In genomic region chr3:160409812-160410610, GRCh38 we compare ENCODE assay signal across 27 cellular contexts. TPM values are rescaled to one million over a fixed set of nuclear protein-coding genes. Genes with fewer than 3 reads are reported as not detected.
DNase-seq lines count a peak whose midpoint lies in the region; ATAC-seq and TF ChIP-seq lines count a peak whose summit lies in the region.
"Had no signal": no experiment of that assay in that cellular context is flagged by ENCODE, and none has a peak within 500 bp of the region (broad histone marks: within the 10 kb centered on the region; RNA-seq: fewer than 3 reads in every experiment).

No MANE protein-coding gene starts in this region.

- 0 out of 2 replicates have a peak overlapping the region, but pooled peaks have one; percentile 32 for H3K27ac Mint-ChIP-seq in WTC11
- H3K27ac Mint-ChIP-seq: activated T-cell treated with anti-CD3 and anti-CD28 coated beads, Interleukin-2, amount 50 U/mL, for 24 hours; neural progenitor cell; stimulated activated naive CD8-positive, alpha-beta T cell treated with anti-CD3 and anti-CD28 coated beads, Interleukin-15, amount 100 ng/mL, for 72 hours had no signal

- ATAC-seq in WTC11: no peak
- ATAC-seq: HCT116; left ventricle myocardium superior; mucosa of descending colon; stimulated activated naive CD8-positive, alpha-beta T cell treated with anti-CD3 and anti-CD28 coated beads, Interleukin-15, amount 100 ng/mL, for 72 hours had no signal

- 0 out of 2 replicates have a peak overlapping the region, but pooled peaks have one; percentile 3 for H3K4me2 ChIP-seq in BLaER1
- H3K4me2 ChIP-seq in fibroblast of lung (ENCODE audit: extremely low read depth, insufficient read depth, low read length): peak overlapping the region; percentile 32
- H3K4me2 ChIP-seq: neural progenitor cell had no signal

- H3K4me3 ChIP-seq in BLaER1 (no peak overlapping the region), fibroblast of lung (replicated peaks in 1 of 4; ENCODE audit: control extremely low read depth in 1 of 4, insufficient read depth in 1 of 4, low read depth in 3 of 4, low read length in 4 of 4) (no peak overlapping the region)
- H3K4me3 ChIP-seq: mucosa of descending colon, neural progenitor cell had no signal

- H3K36me3 Mint-ChIP-seq in WTC11: peaks cover 58% of the 10 kb centered on the region

- peak; percentile 34 for DNase-seq in EH (ENCODE audit: low read depth)
- no peak for DNase-seq in WTC11 (ENCODE audit: low spot score)
- peak; percentile 24 to 50 for DNase-seq in fibroblast of lung (ENCODE audit: low read depth in 2 of 2)
- no peak for DNase-seq in activated naive CD4-positive, alpha-beta T cell treated with Interleukin-2 at 50 U/mL for 16 hours
- DNase-seq in MV-4-11 (lab: John Stamatoyannopoulos, UW): no peak
- no peak for DNase-seq in GM13976 (ENCODE audit: low spot score)
- no peak for DNase-seq in NCI-H345 (lab: John Stamatoyannopoulos, UW)
- DNase-seq: activated CD4-positive, alpha-beta T cell treated with anti-CD3 and anti-CD28 coated beads, Interleukin-2, amount 50 U/mL, for 4 hours; activated naive CD4-positive, alpha-beta T cell treated with anti-CD3 and anti-CD28 coated beads, Interleukin-2, amount 10 ng/mL, durations not matched to agents 7 days and 5 days; activated T-cell treated with anti-CD3 and anti-CD28 coated beads, Interleukin-2, amount 50 U/mL, for 24 hours; anterior cingulate cortex; effector memory CD4-positive, alpha-beta T cell; immature natural killer cell; left ventricle myocardium superior; MM.1S; mucosa of descending colon; NCI-H2171 treated with DMSO at 0.1 percent for 48 hours; NCI-H526 treated with DMSO at 0.1 percent for 48 hours; SHP77; stimulated activated CD4-positive, alpha-beta T cell treated with anti-CD3 and anti-CD28 coated beads, Interleukin-4, amount 100 ng/mL, for 24 hours; stimulated activated naive CD8-positive, alpha-beta T cell treated with anti-CD3 and anti-CD28 coated beads, Interleukin-15, amount 100 ng/mL, for 72 hours; T-helper 1 cell; trophoblast cell had no signal

- TF ChIP-seq CTCF in WTC11 (IDR thresholded peaks at IDR 0.05): no peak
- no peak for TF ChIP-seq CTCF in fibroblast of lung (conservative IDR thresholded peaks at IDR 0.05 in 1 of 2, IDR thresholded peaks at IDR 0.05 in 1 of 2; ENCODE audit: low read depth in 1 of 2, low read length in 2 of 2)
- TF ChIP-seq CTCF in GM13976 (IDR thresholded peaks at IDR 0.05; ENCODE audit: borderline replicate concordance, control extremely low read depth, extremely low read depth, insufficient read depth, missing control alignments): no peak

- peak overlapping the region; percentile 30 for H2AFZ ChIP-seq in fibroblast of lung (ENCODE audit: low read length)
- H2AFZ ChIP-seq: neural progenitor cell had no signal

- H3K9me3 Mint-ChIP-seq in WTC11: no peaks in the 10 kb centered on the region
- H3K9me3 Mint-ChIP-seq: activated naive CD4-positive, alpha-beta T cell treated with anti-CD3 and anti-CD28 coated beads, Interleukin-2, amount 10 ng/mL, durations not matched to agents 7 days and 5 days; activated T-cell treated with anti-CD3 and anti-CD28 coated beads, Interleukin-2, amount 50 U/mL, for 24 hours; central memory CD8-positive, alpha-beta T cell; immature natural killer cell; neural progenitor cell; stimulated activated naive CD8-positive, alpha-beta T cell treated with anti-CD3 and anti-CD28 coated beads, Interleukin-15, amount 100 ng/mL, for 72 hours had no signal

- H3K4me1 ChIP-seq in BLaER1: peaks cover 8% of the 10 kb centered on the region
- no peaks in the 10 kb centered on the region for H3K4me1 ChIP-seq in fibroblast of lung (ENCODE audit: control insufficient read depth, extremely low read depth, insufficient read depth, low read length)
- H3K4me1 ChIP-seq: neural progenitor cell had no signal

- H3K27me3 ChIP-seq in BLaER1 (no peaks in the 10 kb centered on the region), fibroblast of lung (ENCODE audit: control insufficient read depth, insufficient read depth, low read length) (no peaks in the 10 kb centered on the region)
- H3K27me3 ChIP-seq: neural progenitor cell had no signal

- in situ Hi-C loops in GM13976 (cut with MboI; ENCODE audit: low sequenced_read_pairs, unreplicated experiment): no loop called here

- POLR2A ChIA-PET in WTC11 (lab: Charles Lee): no interaction called here

- peaks cover 70% of the 10 kb centered on the region for H3K79me2 ChIP-seq in fibroblast of lung (ENCODE audit: control insufficient read depth, insufficient read depth, low read length)

- H3K4me1 Mint-ChIP-seq in WTC11: no peaks in the 10 kb centered on the region
- H3K4me1 Mint-ChIP-seq: central memory CD8-positive, alpha-beta T cell; neural progenitor cell had no signal

- H3K9me3 ChIP-seq in BLaER1 (no peaks in the 10 kb centered on the region), fibroblast of lung (ENCODE audit: control insufficient read depth, insufficient read depth, low read depth, low read length) (no peaks in the 10 kb centered on the region)
- H3K9me3 ChIP-seq: mucosa of descending colon had no signal

- H3K27me3 Mint-ChIP-seq in WTC11 (ENCODE audit: low read depth): no peaks in the 10 kb centered on the region
- H3K27me3 Mint-ChIP-seq: activated naive CD4-positive, alpha-beta T cell treated with anti-CD3 and anti-CD28 coated beads, Interleukin-2, amount 10 ng/mL, durations not matched to agents 7 days and 5 days; activated T-cell treated with anti-CD3 and anti-CD28 coated beads, Interleukin-2, amount 50 U/mL, for 24 hours; central memory CD8-positive, alpha-beta T cell; stimulated activated naive CD8-positive, alpha-beta T cell treated with anti-CD3 and anti-CD28 coated beads, Interleukin-15, amount 100 ng/mL, for 72 hours had no signal

- peaks cover 57% of the 10 kb centered on the region for H3K36me3 ChIP-seq in BLaER1
- no peaks in the 10 kb centered on the region for H3K36me3 ChIP-seq in fibroblast of lung (ENCODE audit: control insufficient read depth, insufficient read depth, low read length)

- H3K27ac ChIP-seq in BLaER1: no peak overlapping the region
- H3K27ac ChIP-seq in fibroblast of lung (ENCODE audit: insufficient read depth, low read length): peak overlapping the region; percentile 19
- H3K27ac ChIP-seq: neural progenitor cell had no signal

- no peak overlapping the region for H3K4me3 Mint-ChIP-seq in WTC11
- H3K4me3 Mint-ChIP-seq: activated naive CD4-positive, alpha-beta T cell treated with anti-CD3 and anti-CD28 coated beads, Interleukin-2, amount 10 ng/mL, durations not matched to agents 7 days and 5 days; activated T-cell treated with anti-CD3 and anti-CD28 coated beads, Interleukin-2, amount 50 U/mL, for 24 hours; central memory CD8-positive, alpha-beta T cell; immature natural killer cell; neural progenitor cell; stimulated activated naive CD8-positive, alpha-beta T cell treated with anti-CD3 and anti-CD28 coated beads, Interleukin-15, amount 100 ng/mL, for 72 hours had no signal

- H4K20me1 ChIP-seq in BLaER1: peaks cover 67% of the 10 kb centered on the region
- no peaks in the 10 kb centered on the region for H4K20me1 ChIP-seq in fibroblast of lung (ENCODE audit: control insufficient read depth, extremely low read depth, insufficient read depth, low read length)

- CTCF ChIA-PET in WTC11 (lab: Charles Lee): interaction anchor here (1.3 kb wide), 1 partner anchor 378 kb away, joined by 3 read pairs; no protein-coding TSS in a partner anchor

- H3K9ac ChIP-seq in BLaER1 (no peak overlapping the region), fibroblast of lung (ENCODE audit: insufficient read depth, low read length) (no peak overlapping the region)
- H3K9ac ChIP-seq: neural progenitor cell had no signal

TF ChIP-seq in WTC11, 78 proteins besides CTCF, POLR2A, EP300 and RAD21 (continues in another document):
- TF ChIP-seq TEAD4 (CRISPR knock-in tag; IDR thresholded peaks at IDR 0.05) (no peak), ZNF317 (CRISPR knock-in tag; IDR thresholded peaks at IDR 0.05; ENCODE audit: borderline replicate concordance, low read depth) (no peak), ZNF281 (CRISPR knock-in tag; IDR thresholded peaks at IDR 0.05) (no peak), CREM (CRISPR knock-in tag; IDR thresholded peaks at IDR 0.05) (no peak), SMAD4 (CRISPR knock-in tag; IDR thresholded peaks at IDR 0.05) (no peak)

RNA-seq across cellular contexts. Expression of gene SMC4, which starts 10.6 kb away (rescaled TPM):
- total RNA-seq in WTC11 (2021) (115 to 144 TPM (median 125 TPM) in 3 replicates), fibroblast of lung (38.0 and 48.4 TPM in 2 replicates)
- 34.7 and 83.5 TPM in 2 replicates for polyA plus RNA-seq in fibroblast of lung
- 29.9 and 66.1 TPM in 2 replicates for polyA plus RNA-seq in fibroblast of lung (2012)
- polyA minus RNA-seq in fibroblast of lung (ENCODE audit: low replicate concordance): 4.5 and 14.4 TPM in 2 replicates

RNA-seq across cellular contexts. Expression of gene IFT80, which starts 11.0 kb away (rescaled TPM):
- total RNA-seq in WTC11 (2021): 26.9 to 29.5 TPM (median 28.0 TPM) in 3 replicates
- 75.0 and 76.5 TPM in 2 replicates for total RNA-seq in fibroblast of lung
- 29.7 and 38.4 TPM in 2 replicates for polyA plus RNA-seq in fibroblast of lung
- 20.5 and 24.3 TPM in 2 replicates for polyA plus RNA-seq in fibroblast of lung (2012)
- polyA minus RNA-seq in fibroblast of lung (ENCODE audit: low replicate concordance): 1.4 and 7.3 TPM in 2 replicates

RNA-seq across cellular contexts. Expression of gene TRIM59, which starts 39.6 kb away (rescaled TPM):
- total RNA-seq in WTC11 (2021) (32.4 to 38.5 TPM (median 36.8 TPM) in 3 replicates), fibroblast of lung (15.2 and 31.2 TPM in 2 replicates)
- polyA plus RNA-seq in fibroblast of lung: 13.6 and 20.0 TPM in 2 replicates
- 11.2 and 16.2 TPM in 2 replicates for polyA plus RNA-seq in fibroblast of lung (2012)
- polyA minus RNA-seq in fibroblast of lung (ENCODE audit: low replicate concordance): 10.6 and 10.9 TPM in 2 replicates

Comparison
In these comparisons a context has a peak if more than half of its experiments do, and no peak if none do; other contexts are left out.
1. DNase-seq: peak in EH (single experiment) and fibroblast of lung (2 of 2); none in WTC11 (single experiment), activated naive CD4-positive, alpha-beta T cell treated with Interleukin-2 at 50 U/mL for 16 hours (single experiment), MV-4-11 (single experiment), GM13976 (single experiment) and NCI-H345 (single experiment).